Comparison of ENCODE assay signal across 8 cellular contexts in genomic region chr14:21267886-21268611, GRCh38. TPM values are rescaled to one million over a fixed set of nuclear protein-coding genes. Genes with fewer than 3 reads are reported as not detected.
DNase-seq lines count a peak whose midpoint lies in the region; TF ChIP-seq lines count a peak whose summit lies in the region.

No MANE protein-coding gene starts in this region.

- TF ChIP-seq POLR2A in sigmoid colon (IDR thresholded peaks at IDR 0.05), result no peak

- H3K4me2 ChIP-seq in SU-DHL-6 (ENCODE audit: low read depth, low read length, poor library complexity, severe bottlenecking), result peak overlapping the region; percentile 97

- H3K36me3 ChIP-seq in H7 (replicated peaks; ENCODE audit: control insufficient read depth, insufficient read depth, low read length) (peaks cover 25% of the 10 kb centered on the region), SU-DHL-6 (ENCODE audit: low read length) (peaks cover 47% of the 10 kb centered on the region), sigmoid colon (peaks cover 0 to 26% (median 5%) of the 10 kb centered on the region in 4 donors)

- H3K4me3 ChIP-seq in H7 (ENCODE audit: insufficient read depth, low read depth, low read length) (peak overlapping the region; percentile 96), SU-DHL-6 (ENCODE audit: insufficient read depth, low read length, poor library complexity, severe bottlenecking) (peak overlapping the region; percentile 96), foreskin fibroblast (ENCODE audit: low read depth in 1 of 2, low read length in 2 of 2) (peak overlapping the region; percentile 95 to 99), sigmoid colon (peak overlapping the region; percentile 81 to 90 (median 88))

- DNase-seq in H7 (no peak), foreskin fibroblast (no peak), sigmoid colon (no peak), NCI-H1930 (lab: John Stamatoyannopoulos, UW) (no peak), Kasumi-1 (lab: John Stamatoyannopoulos, UW) (no peak), NCI-H2029 (lab: John Stamatoyannopoulos, UW) (no peak), NCI-H1105 (lab: John Stamatoyannopoulos, UW) (no peak)

- no peak overlapping the region for H2AFZ ChIP-seq in SU-DHL-6 (ENCODE audit: low read depth, low read length, severe bottlenecking)

- peaks cover 0 to 59% (median 54%) of the 10 kb centered on the region in 4 donors for H3K4me1 ChIP-seq in sigmoid colon

- peaks cover 62% of the 10 kb centered on the region for H3K79me2 ChIP-seq in SU-DHL-6 (ENCODE audit: insufficient read depth, low read length)

- intact Hi-C loops in sigmoid colon (cut with DNase I), result loop anchor here (2.0 to 5.0 kb wide), 2 partner anchors 117 to 169 kb away; partner anchors contain the start of gene SUPT16H

- peaks cover 49% of the 10 kb centered on the region for H3F3A ChIP-seq in SU-DHL-6 (ENCODE audit: insufficient read depth)

- H3K9me2 ChIP-seq in SU-DHL-6 (replicated peaks; ENCODE audit: insufficient read depth, low read length), result no peaks in the 10 kb centered on the region

- H3K9me3 ChIP-seq in SU-DHL-6 (ENCODE audit: insufficient read depth, low read length), result no peaks in the 10 kb centered on the region
- no peaks in the 10 kb centered on the region for H3K9me3 ChIP-seq in sigmoid colon

- peaks cover 54% of the 10 kb centered on the region for H4K20me1 ChIP-seq in SU-DHL-6 (ENCODE audit: low read depth, low read length)

- no peak for TF ChIP-seq EP300 in sigmoid colon (IDR thresholded peaks at IDR 0.05)

- H3K9ac ChIP-seq in SU-DHL-6 (ENCODE audit: low read length), result peak overlapping the region; percentile 90

- no peak for TF ChIP-seq CTCF in SU-DHL-6 (IDR thresholded peaks at IDR 0.05; ENCODE audit: insufficient read depth, low read length, poor library complexity, severe bottlenecking)
- no peak for TF ChIP-seq CTCF in foreskin fibroblast (IDR thresholded peaks at IDR 0.05; ENCODE audit: low read depth, low read length)
- TF ChIP-seq CTCF in sigmoid colon (IDR thresholded peaks at IDR 0.05), result no peak

- no peaks in the 10 kb centered on the region for H3K27me3 ChIP-seq in H7 (ENCODE audit: control insufficient read depth, insufficient read depth, low read length)
- H3K27me3 ChIP-seq in SU-DHL-6 (ENCODE audit: low read length), result no peaks in the 10 kb centered on the region
- no peaks in the 10 kb centered on the region for H3K27me3 ChIP-seq in sigmoid colon

- 0 to 3% methylated on average over 16 of the region's 16 CpGs for whole genome bisulfite sequencing in sigmoid colon, 2 donors

- H3K27ac ChIP-seq in SU-DHL-6 (ENCODE audit: low read depth, low read length) (peak overlapping the region; percentile 75), sigmoid colon (peak overlapping the region; percentile 94 to 99 (median 99))

RNA-seq across cellular contexts. Expression of gene HNRNPC, which starts 1.2 kb away (rescaled TPM):
- total RNA-seq in H7 (2014; rRNA removed; shearing (Covaris generic)), result 1,394 and 2,138 TPM in 2 replicates
- total RNA-seq in sigmoid colon, result 100 to 1,000 TPM; 365 to 449 (median 404) TPM
- 100 to 1,000 TPM; 369 to 645 (median 419) TPM for polyA plus RNA-seq in sigmoid colon

RNA-seq across cellular contexts. Expression of gene RPGRIP1, which starts 11.8 kb away (rescaled TPM):
- 0.11 and 0.14 TPM in 2 replicates for total RNA-seq in H7 (2014; rRNA removed; shearing (Covaris generic))
- under 1 TPM in 1 of 4 donors, not detected in 3; 0.27 TPM for total RNA-seq in sigmoid colon
- under 1 TPM; 0.25 to 0.60 (median 0.46) TPM for polyA plus RNA-seq in sigmoid colon
